In the genomic region with DNA sequence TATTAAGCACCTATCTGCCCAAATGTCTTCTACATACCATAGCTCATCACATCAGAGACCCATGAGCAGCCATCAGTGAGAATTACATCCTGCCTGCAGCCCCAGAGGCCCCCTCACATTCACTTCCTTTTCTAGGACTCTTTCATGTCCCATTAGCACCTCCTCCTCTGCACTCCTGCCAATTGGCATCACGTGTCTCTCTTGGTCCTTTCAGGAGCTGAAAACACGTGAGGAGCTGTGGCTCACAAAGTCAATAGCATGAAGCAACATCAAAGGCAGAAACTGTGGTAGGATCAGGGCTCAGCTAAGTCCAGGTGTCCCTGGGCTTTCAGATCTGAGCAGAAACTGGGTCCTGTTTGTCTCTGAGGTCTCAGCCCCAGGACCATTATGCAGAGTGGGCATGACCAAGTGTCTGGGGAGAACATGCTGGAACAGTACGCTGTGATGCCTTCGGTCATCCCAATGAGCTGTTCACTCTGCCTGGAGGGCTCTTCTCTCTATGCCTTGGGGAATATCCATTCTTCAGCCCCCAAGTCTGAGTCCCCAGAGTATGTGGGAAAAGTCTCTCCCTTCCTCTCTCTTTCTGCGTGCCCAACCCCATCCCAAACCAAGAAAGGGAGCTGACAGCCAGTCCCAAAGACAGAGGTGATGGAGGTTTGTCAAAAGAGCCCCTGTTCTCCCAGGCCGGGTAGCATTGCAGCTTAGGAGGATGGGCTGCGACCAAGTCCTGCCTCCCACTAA, we compare ENCODE assay signal across 1 cellular context.
TF ChIP-seq lines count a peak whose summit lies in the region.

No MANE protein-coding gene starts in this region.

TF ChIP-seq in GM12878, 131 proteins besides CTCF, POLR2A, EP300 and RAD21 (continued from another document):
- TF ChIP-seq, protein P1, sequence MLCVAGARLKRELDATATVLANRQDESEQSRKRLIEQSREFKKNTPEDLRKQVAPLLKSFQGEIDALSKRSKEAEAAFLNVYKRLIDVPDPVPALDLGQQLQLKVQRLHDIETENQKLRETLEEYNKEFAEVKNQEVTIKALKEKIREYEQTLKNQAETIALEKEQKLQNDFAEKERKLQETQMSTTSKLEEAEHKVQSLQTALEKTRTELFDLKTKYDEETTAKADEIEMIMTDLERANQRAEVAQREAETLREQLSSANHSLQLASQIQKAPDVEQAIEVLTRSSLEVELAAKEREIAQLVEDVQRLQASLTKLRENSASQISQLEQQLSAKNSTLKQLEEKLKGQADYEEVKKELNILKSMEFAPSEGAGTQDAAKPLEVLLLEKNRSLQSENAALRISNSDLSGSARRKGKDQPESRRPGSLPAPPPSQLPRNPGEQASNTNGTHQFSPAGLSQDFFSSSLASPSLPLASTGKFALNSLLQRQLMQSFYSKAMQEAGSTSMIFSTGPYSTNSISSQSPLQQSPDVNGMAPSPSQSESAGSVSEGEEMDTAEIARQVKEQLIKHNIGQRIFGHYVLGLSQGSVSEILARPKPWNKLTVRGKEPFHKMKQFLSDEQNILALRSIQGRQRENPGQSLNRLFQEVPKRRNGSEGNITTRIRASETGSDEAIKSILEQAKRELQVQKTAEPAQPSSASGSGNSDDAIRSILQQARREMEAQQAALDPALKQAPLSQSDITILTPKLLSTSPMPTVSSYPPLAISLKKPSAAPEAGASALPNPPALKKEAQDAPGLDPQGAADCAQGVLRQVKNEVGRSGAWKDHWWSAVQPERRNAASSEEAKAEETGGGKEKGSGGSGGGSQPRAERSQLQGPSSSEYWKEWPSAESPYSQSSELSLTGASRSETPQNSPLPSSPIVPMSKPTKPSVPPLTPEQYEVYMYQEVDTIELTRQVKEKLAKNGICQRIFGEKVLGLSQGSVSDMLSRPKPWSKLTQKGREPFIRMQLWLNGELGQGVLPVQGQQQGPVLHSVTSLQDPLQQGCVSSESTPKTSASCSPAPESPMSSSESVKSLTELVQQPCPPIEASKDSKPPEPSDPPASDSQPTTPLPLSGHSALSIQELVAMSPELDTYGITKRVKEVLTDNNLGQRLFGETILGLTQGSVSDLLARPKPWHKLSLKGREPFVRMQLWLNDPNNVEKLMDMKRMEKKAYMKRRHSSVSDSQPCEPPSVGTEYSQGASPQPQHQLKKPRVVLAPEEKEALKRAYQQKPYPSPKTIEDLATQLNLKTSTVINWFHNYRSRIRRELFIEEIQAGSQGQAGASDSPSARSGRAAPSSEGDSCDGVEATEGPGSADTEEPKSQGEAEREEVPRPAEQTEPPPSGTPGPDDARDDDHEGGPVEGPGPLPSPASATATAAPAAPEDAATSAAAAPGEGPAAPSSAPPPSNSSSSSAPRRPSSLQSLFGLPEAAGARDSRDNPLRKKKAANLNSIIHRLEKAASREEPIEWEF (IDR thresholded peaks at IDR 0.05; ENCODE audit: insufficient replicate concordance, low read depth, low read length): no peak
- TF ChIP-seq NFXL1 (IDR thresholded peaks at IDR 0.05; ENCODE audit: borderline replicate concordance) (no peak), EED (IDR thresholded peaks at IDR 0.05; ENCODE audit: low read depth) (0 out of 2 replicates have a peak, but pooled peaks have one; percentile 21), POU2F2 (IDR thresholded peaks at IDR 0.05; ENCODE audit: borderline replicate concordance, low read depth, low read length) (no peak), TAF1 (IDR thresholded peaks at IDR 0.05; ENCODE audit: borderline replicate concordance, low read depth, low read length) (no peak), RUNX3 (IDR thresholded peaks at IDR 0.05; ENCODE audit: low read length) (0 out of 2 replicates have a peak, but pooled peaks have one; percentile 19)
- TF ChIP-seq, protein P2, sequence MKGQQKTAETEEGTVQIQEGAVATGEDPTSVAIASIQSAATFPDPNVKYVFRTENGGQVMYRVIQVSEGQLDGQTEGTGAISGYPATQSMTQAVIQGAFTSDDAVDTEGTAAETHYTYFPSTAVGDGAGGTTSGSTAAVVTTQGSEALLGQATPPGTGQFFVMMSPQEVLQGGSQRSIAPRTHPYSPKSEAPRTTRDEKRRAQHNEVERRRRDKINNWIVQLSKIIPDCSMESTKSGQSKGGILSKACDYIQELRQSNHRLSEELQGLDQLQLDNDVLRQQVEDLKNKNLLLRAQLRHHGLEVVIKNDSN (IDR thresholded peaks at IDR 0.05; ENCODE audit: borderline replicate concordance, extremely low read length, insufficient read depth, low read depth, low read length): peak; percentile 9
- TF ChIP-seq, protein P3, sequence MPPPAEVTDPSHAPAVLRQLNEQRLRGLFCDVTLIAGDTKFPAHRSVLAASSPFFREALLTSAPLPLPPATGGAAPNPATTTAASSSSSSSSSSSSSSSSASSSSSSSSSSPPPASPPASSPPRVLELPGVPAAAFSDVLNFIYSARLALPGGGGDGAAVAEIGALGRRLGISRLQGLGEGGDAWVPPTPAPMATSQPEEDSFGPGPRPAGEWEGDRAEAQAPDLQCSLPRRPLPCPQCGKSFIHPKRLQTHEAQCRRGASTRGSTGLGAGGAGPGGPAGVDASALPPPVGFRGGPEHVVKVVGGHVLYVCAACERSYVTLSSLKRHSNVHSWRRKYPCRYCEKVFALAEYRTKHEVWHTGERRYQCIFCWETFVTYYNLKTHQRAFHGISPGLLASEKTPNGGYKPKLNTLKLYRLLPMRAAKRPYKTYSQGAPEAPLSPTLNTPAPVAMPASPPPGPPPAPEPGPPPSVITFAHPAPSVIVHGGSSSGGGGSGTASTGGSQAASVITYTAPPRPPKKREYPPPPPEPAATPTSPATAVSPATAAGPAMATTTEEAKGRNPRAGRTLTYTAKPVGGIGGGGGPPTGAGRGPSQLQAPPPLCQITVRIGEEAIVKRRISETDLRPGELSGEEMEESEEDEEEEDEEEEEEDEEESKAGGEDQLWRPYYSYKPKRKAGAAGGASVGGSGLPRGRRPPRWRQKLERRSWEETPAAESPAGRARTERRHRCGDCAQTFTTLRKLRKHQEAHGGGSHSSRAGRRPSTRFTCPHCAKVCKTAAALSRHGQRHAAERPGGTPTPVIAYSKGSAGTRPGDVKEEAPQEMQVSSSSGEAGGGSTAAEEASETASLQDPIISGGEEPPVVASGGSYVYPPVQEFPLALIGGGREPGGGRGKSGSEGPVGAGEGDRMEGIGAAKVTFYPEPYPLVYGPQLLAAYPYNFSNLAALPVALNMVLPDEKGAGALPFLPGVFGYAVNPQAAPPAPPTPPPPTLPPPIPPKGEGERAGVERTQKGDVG (CRISPR knock-in tag; IDR thresholded peaks at IDR 0.05): no peak
- TF ChIP-seq, protein P4, sequence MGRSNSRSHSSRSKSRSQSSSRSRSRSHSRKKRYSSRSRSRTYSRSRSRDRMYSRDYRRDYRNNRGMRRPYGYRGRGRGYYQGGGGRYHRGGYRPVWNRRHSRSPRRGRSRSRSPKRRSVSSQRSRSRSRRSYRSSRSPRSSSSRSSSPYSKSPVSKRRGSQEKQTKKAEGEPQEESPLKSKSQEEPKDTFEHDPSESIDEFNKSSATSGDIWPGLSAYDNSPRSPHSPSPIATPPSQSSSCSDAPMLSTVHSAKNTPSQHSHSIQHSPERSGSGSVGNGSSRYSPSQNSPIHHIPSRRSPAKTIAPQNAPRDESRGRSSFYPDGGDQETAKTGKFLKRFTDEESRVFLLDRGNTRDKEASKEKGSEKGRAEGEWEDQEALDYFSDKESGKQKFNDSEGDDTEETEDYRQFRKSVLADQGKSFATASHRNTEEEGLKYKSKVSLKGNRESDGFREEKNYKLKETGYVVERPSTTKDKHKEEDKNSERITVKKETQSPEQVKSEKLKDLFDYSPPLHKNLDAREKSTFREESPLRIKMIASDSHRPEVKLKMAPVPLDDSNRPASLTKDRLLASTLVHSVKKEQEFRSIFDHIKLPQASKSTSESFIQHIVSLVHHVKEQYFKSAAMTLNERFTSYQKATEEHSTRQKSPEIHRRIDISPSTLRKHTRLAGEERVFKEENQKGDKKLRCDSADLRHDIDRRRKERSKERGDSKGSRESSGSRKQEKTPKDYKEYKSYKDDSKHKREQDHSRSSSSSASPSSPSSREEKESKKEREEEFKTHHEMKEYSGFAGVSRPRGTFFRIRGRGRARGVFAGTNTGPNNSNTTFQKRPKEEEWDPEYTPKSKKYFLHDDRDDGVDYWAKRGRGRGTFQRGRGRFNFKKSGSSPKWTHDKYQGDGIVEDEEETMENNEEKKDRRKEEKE (IDR thresholded peaks at IDR 0.05): no peak
TF ChIP-seq in GM12878: peak in this region for 4.
